Comparison of ENCODE assay signal across 12 cellular contexts in the genomic region with DNA sequence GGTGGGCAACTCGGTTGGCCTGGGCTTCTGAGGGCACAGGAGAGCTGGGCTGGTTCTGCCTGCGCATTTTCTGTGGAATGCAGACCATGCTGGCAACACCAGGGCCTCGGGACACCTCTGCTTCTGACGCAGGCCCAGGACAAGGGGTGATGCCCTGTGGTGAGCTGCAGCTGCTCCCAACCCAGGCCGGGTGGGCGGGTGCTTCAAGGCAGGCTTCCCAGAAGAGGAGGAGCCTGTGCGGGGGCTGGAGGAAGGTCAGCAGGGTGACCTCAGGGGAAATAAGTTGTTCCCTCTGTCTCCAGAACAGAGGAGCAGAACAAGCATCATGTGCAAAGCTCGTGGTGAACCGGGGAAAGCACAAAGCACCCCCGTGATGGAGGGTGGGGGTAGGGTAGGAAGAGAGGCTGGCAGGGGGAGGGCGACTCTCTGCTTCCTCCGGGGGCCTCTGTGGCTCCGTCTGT. TPM values are rescaled to one million over a fixed set of nuclear protein-coding genes. Genes with fewer than 3 reads are reported as not detected.
DNase-seq lines count a peak whose midpoint lies in the region; ATAC-seq and TF ChIP-seq lines count a peak whose summit lies in the region.
"Had no signal": no experiment of that assay in that cellular context is flagged by ENCODE, and none has a peak within 500 bp of the region (broad histone marks: within the 10 kb centered on the region; RNA-seq: fewer than 3 reads in every experiment).

No MANE protein-coding gene starts in this region.

- intact Hi-C loops in heart right ventricle (cut with DNase I): no loop called here

- H4K12ac ChIP-seq in trophoblast cell (ENCODE audit: low read depth, low read length): no peak overlapping the region

- no peak overlapping the region for H4K91ac ChIP-seq in trophoblast cell (ENCODE audit: low read depth, low read length)

- H3K27ac ChIP-seq in BLaER1 treated with 17β-estradiol and CSF1 and Interleukin-3, amounts not matched to agents 10 nM and 100 nM: peak overlapping the region in 4 of 11 experiments; percentile 48 to 94 (median 75); a peak in 7 of 22 replicates
- H3K27ac ChIP-seq in heart right ventricle (peak overlapping the region in 2 of 10 donors; percentile 34 to 84), trophoblast cell (ENCODE audit: low read depth, low read length) (no peak overlapping the region)

- H4K8ac ChIP-seq in trophoblast cell (ENCODE audit: low read depth, low read length): no peak overlapping the region

- no peaks in the 10 kb centered on the region for H3K79me2 ChIP-seq in trophoblast cell (ENCODE audit: control insufficient read depth, insufficient read depth, low read length, poor library complexity)

- H3K4me3 Mint-ChIP-seq in WTC11: no peak overlapping the region
- H3K4me3 Mint-ChIP-seq: T-cell had no signal

- H3K4me3 ChIP-seq in BLaER1 treated with 17β-estradiol and CSF1 and Interleukin-3, amounts not matched to agents 10 nM and 100 nM: no peak overlapping the region
- H3K4me3 ChIP-seq in heart right ventricle: no peak overlapping the region
- no peak overlapping the region for H3K4me3 ChIP-seq in trophoblast cell (ENCODE audit: low read depth, low read length)

- no peak overlapping the region for H3K23ac ChIP-seq in trophoblast cell (ENCODE audit: low read length)

- peaks cover 27 to 37% (median 33%) of the 10 kb centered on the region in 11 experiments for H3K9me3 ChIP-seq in BLaER1 treated with 17β-estradiol and CSF1 and Interleukin-3, amounts not matched to agents 10 nM and 100 nM (replicated peaks in 1 of 11)
- H3K9me3 ChIP-seq in heart right ventricle (peaks cover 0 to 23% (median 6%) of the 10 kb centered on the region in 11 donors), trophoblast cell (ENCODE audit: insufficient read depth, low read depth, low read length) (peaks cover under 1% of the 10 kb centered on the region)

- TF ChIP-seq CTCF in WTC11 (IDR thresholded peaks at IDR 0.05) (no peak), heart right ventricle (IDR thresholded peaks at IDR 0.05) (no peak)

- no peak overlapping the region for H2BK5ac ChIP-seq in trophoblast cell (ENCODE audit: low read depth, low read length, poor library complexity)

- H3K27me3 ChIP-seq in BLaER1 treated with 17β-estradiol and CSF1 and Interleukin-3, amounts not matched to agents 10 nM and 100 nM: peaks cover 0 to 24% (median 0%) of the 10 kb centered on the region in 11 experiments; a peak in 5 of 22 replicates
- peaks cover 0 to 14% (median 4%) of the 10 kb centered on the region in 7 donors for H3K27me3 ChIP-seq in heart right ventricle
- H3K27me3 ChIP-seq in trophoblast cell (ENCODE audit: insufficient read depth, low read length): no peaks in the 10 kb centered on the region

- no peak overlapping the region for H2BK12ac ChIP-seq in trophoblast cell (ENCODE audit: low read length)

- peak overlapping the region in 4 of 11 experiments; percentile 44 to 84 (median 60); a peak in 6 of 22 replicates for H3K9ac ChIP-seq in BLaER1 treated with 17β-estradiol and CSF1 and Interleukin-3, amounts not matched to agents 10 nM and 100 nM
- H3K9ac ChIP-seq in trophoblast cell (ENCODE audit: low read length): no peak overlapping the region

- peaks cover 10% of the 10 kb centered on the region for H3K36me3 Mint-ChIP-seq in WTC11
- H3K36me3 Mint-ChIP-seq: T-cell had no signal

- peak; percentile 38 for DNase-seq in WTC11 (ENCODE audit: low spot score)
- peak; percentile 67 to 76 for DNase-seq in heart right ventricle
- DNase-seq in trophoblast cell: peak; percentile 37 to 45
- no peak for DNase-seq in NCI-H524 treated with DMSO at 0.1 percent for 48 hours (lab: John Stamatoyannopoulos, UW)
- DNase-seq: activated effector memory CD4-positive, alpha-beta T cell treated with anti-CD3 and anti-CD28 coated beads, Interleukin-2, amount 50 U/mL, for 16 hours; NCI-H1048; small intestine; T-cell had no signal

- peaks cover 12 to 53% (median 32%) of the 10 kb centered on the region in 10 experiments for H3K4me1 ChIP-seq in BLaER1 treated with 17β-estradiol and CSF1 and Interleukin-3, amounts not matched to agents 10 nM and 100 nM
- H3K4me1 ChIP-seq in heart right ventricle (peaks cover 0 to 29% (median 9%) of the 10 kb centered on the region in 9 donors), trophoblast cell (ENCODE audit: control insufficient read depth in 1 of 2, insufficient read depth in 2 of 2, low read length in 2 of 2) (no peaks in the 10 kb centered on the region)

- no peak overlapping the region for H3K14ac ChIP-seq in trophoblast cell (ENCODE audit: low read length)

- peak; percentile 74 for ATAC-seq in WTC11
- peak; percentile 67 to 94 (median 87) for ATAC-seq in heart right ventricle
- ATAC-seq in HG03097 (IDR thresholded peaks at IDR 0.05; ENCODE audit: low FRiP score, unreplicated experiment): no peak
- ATAC-seq in GM19035 (IDR thresholded peaks at IDR 0.05; ENCODE audit: unreplicated experiment): no peak
- ATAC-seq in HG03521 (IDR thresholded peaks at IDR 0.05; ENCODE audit: unreplicated experiment): no peak
- ATAC-seq: T-cell had no signal

- 41 to 55% methylated on average over 13 of the region's 13 CpGs for WGBS in heart right ventricle, 2 donors
- WGBS in trophoblast cell (ENCODE audit: extremely low coverage, insufficient coverage, insufficient read length): no CpG with 5 or more reads among the region's 13 CpGs

- peaks cover 21% of the 10 kb centered on the region for H3K9me3 Mint-ChIP-seq in WTC11

- no peak overlapping the region for H2AFZ ChIP-seq in trophoblast cell (ENCODE audit: insufficient read depth, low read length, poor library complexity)

- H2BK120ac ChIP-seq in trophoblast cell (ENCODE audit: insufficient read depth, low read length, poor library complexity): no peak overlapping the region

- H3K18ac ChIP-seq in trophoblast cell (ENCODE audit: low read length): no peak overlapping the region

- no peak overlapping the region for H3K4ac ChIP-seq in trophoblast cell (ENCODE audit: low read depth, low read length)

- H3K4me1 Mint-ChIP-seq in WTC11: peaks cover 13% of the 10 kb centered on the region
- H3K4me1 Mint-ChIP-seq: T-cell had no signal

- peaks cover 5% of the 10 kb centered on the region for H3K27me3 Mint-ChIP-seq in WTC11 (ENCODE audit: low read depth)

- CTCF ChIA-PET in WTC11 (lab: Charles Lee): interaction anchor here (0.9 to 4.1 kb wide), 8 partner anchors 10 to 288 kb away, joined by 3 to 28 read pairs (median 7); a partner anchor contains a TSS

- H3K27ac Mint-ChIP-seq in WTC11: no peak overlapping the region
- H3K27ac Mint-ChIP-seq: T-cell had no signal

- H3K4me2 ChIP-seq in BLaER1 treated with 17β-estradiol and CSF1 and Interleukin-3, amounts not matched to agents 10 nM and 100 nM: peak overlapping the region; percentile 64 to 97 (median 79)
- H3K4me2 ChIP-seq in trophoblast cell (ENCODE audit: low read length): no peak overlapping the region

- peaks cover 0 to 4% (median 0%) of the 10 kb centered on the region in 11 experiments; a peak in 1 of 22 replicates for H3K36me3 ChIP-seq in BLaER1 treated with 17β-estradiol and CSF1 and Interleukin-3, amounts not matched to agents 10 nM and 100 nM
- no peaks in the 10 kb centered on the region for H3K36me3 ChIP-seq in heart right ventricle
- no peaks in the 10 kb centered on the region for H3K36me3 ChIP-seq in trophoblast cell (ENCODE audit: control insufficient read depth in 1 of 2, insufficient read depth in 2 of 2, low read length in 2 of 2)

- no peak overlapping the region for H2AK5ac ChIP-seq in trophoblast cell (ENCODE audit: low read length)

- peaks cover 0 to 32% (median 0%) of the 10 kb centered on the region in 11 experiments; a peak in 5 of 22 replicates for H4K20me1 ChIP-seq in BLaER1 treated with 17β-estradiol and CSF1 and Interleukin-3, amounts not matched to agents 10 nM and 100 nM

- H3K79me1 ChIP-seq in trophoblast cell (ENCODE audit: low read length): no peaks in the 10 kb centered on the region

- POLR2A ChIA-PET in WTC11 (lab: Charles Lee): no interaction called here

TF ChIP-seq in WTC11, 78 proteins besides CTCF, POLR2A, EP300 and RAD21:
- TF ChIP-seq NR2C2 (CRISPR knock-in tag; IDR thresholded peaks at IDR 0.05) (no peak), ZNF423 (CRISPR knock-in tag; IDR thresholded peaks at IDR 0.05) (0 out of 2 replicates have a peak, but pooled peaks have one; percentile 19)
TF ChIP-seq in WTC11: peak in this region for 1.

RNA-seq across cellular contexts. Expression of a gene that starts 11.0 kb away (rescaled TPM):
- 53.0 to 55.0 TPM (median 53.8 TPM) in 3 replicates for total RNA-seq in WTC11 (2021)
- total RNA-seq in heart right ventricle: 10 to 100 TPM; 19.0 to 29.7 (median 25.1) TPM
- polyA plus RNA-seq in heart right ventricle: 10 to 100 TPM; 14.3 to 14.8 TPM
- 32.2 and 33.7 TPM in 2 replicates for polyA plus RNA-seq in trophoblast cell (2013)

Comparison
In these comparisons a context has a peak if more than half of its experiments do, and no peak if none do; other contexts are left out.
1. ATAC-seq: peak in WTC11 (single experiment) and heart right ventricle (8 of 8); none in HG03097 (single experiment), GM19035 (single experiment) and HG03521 (single experiment).